In genomic region chr3:171695476-171695875, GRCh38 we compare ENCODE assay signal across 17 cellular contexts.
DNase-seq lines count a peak whose midpoint lies in the region; ATAC-seq and TF ChIP-seq lines count a peak whose summit lies in the region.
"Had no signal": no experiment of that assay in that cellular context is flagged by ENCODE, and none has a peak within 500 bp of the region (broad histone marks: within the 10 kb centered on the region; RNA-seq: fewer than 3 reads in every experiment).

No MANE protein-coding gene starts in this region.

- peak; percentile 13 for DNase-seq in AG08395 (ENCODE audit: low spot score)
- peak; percentile 41 for DNase-seq in choroid plexus epithelial cell (ENCODE audit: low read depth)
- DNase-seq in iris pigment epithelial cell (ENCODE audit: low read depth): peak; percentile 33
- DNase-seq in activated CD8-positive, alpha-beta memory T cell treated with anti-CD3 and anti-CD28 coated beads, Interleukin-2, amount 10 ng/mL, durations not matched to agents 7 days and 5 days: no peak
- no peak for DNase-seq in activated gamma-delta T cell treated with Interleukin-2 at 50 U/mL for 16 hours
- DNase-seq: AML-193, COR-L47, EL, HFFc6, NCI-H1436, NCI-H1930, NCI-H69 had no signal

- H4K20me1 ChIP-seq in BLaER1 treated with 17β-estradiol and CSF1 and Interleukin-3, amounts not matched to agents 10 nM and 100 nM: no peaks in the 10 kb centered on the region

- no peaks in the 10 kb centered on the region for H3K9me3 Mint-ChIP-seq in activated CD8-positive, alpha-beta memory T cell treated with anti-CD3 and anti-CD28 coated beads, Interleukin-2, amount 10 ng/mL, durations not matched to agents 7 days and 5 days (ENCODE audit: low read depth)
- H3K9me3 Mint-ChIP-seq: HFFc6 had no signal

- peaks cover 2% of the 10 kb centered on the region for H3K36me3 Mint-ChIP-seq in activated CD8-positive, alpha-beta memory T cell treated with anti-CD3 and anti-CD28 coated beads, Interleukin-2, amount 10 ng/mL, durations not matched to agents 7 days and 5 days

- H3K9me3 ChIP-seq in BLaER1 treated with 17β-estradiol and CSF1 and Interleukin-3, amounts not matched to agents 10 nM and 100 nM (replicated peaks in 1 of 11): no peaks in the 10 kb centered on the region
- H3K9me3 ChIP-seq: SJSA1 had no signal

- no peak overlapping the region for H3K27ac Mint-ChIP-seq in activated CD8-positive, alpha-beta memory T cell treated with anti-CD3 and anti-CD28 coated beads, Interleukin-2, amount 10 ng/mL, durations not matched to agents 7 days and 5 days
- H3K27ac Mint-ChIP-seq: HFFc6 had no signal

- no peak overlapping the region for H3K4me3 ChIP-seq in BLaER1 treated with 17β-estradiol and CSF1 and Interleukin-3, amounts not matched to agents 10 nM and 100 nM
- H3K4me3 ChIP-seq in choroid plexus epithelial cell (ENCODE audit: low read depth, low read length): no peak overlapping the region
- H3K4me3 ChIP-seq: SJSA1 had no signal

- peak overlapping the region in 9 of 11 experiments; percentile 10 to 50 (median 39); a peak in 14 of 22 replicates for H3K4me2 ChIP-seq in BLaER1 treated with 17β-estradiol and CSF1 and Interleukin-3, amounts not matched to agents 10 nM and 100 nM

- no peak overlapping the region for H3K4me3 Mint-ChIP-seq in activated CD8-positive, alpha-beta memory T cell treated with anti-CD3 and anti-CD28 coated beads, Interleukin-2, amount 10 ng/mL, durations not matched to agents 7 days and 5 days
- H3K4me3 Mint-ChIP-seq: HFFc6 had no signal

- peaks cover 0 to 26% (median 0%) of the 10 kb centered on the region in 11 experiments; a peak in 4 of 22 replicates for H3K36me3 ChIP-seq in BLaER1 treated with 17β-estradiol and CSF1 and Interleukin-3, amounts not matched to agents 10 nM and 100 nM
- H3K36me3 ChIP-seq: SJSA1 had no signal

- TF ChIP-seq CTCF in choroid plexus epithelial cell (conservative IDR thresholded peaks at IDR 0.05; ENCODE audit: low read depth, low read length): no peak

- H3K27ac ChIP-seq in BLaER1 treated with 17β-estradiol and CSF1 and Interleukin-3, amounts not matched to agents 10 nM and 100 nM: peak overlapping the region in 1 of 11 experiments; percentile 30; a peak in 1 of 22 replicates
- H3K27ac ChIP-seq: SJSA1 had no signal

- peaks cover 33% of the 10 kb centered on the region for H3K27me3 Mint-ChIP-seq in activated CD8-positive, alpha-beta memory T cell treated with anti-CD3 and anti-CD28 coated beads, Interleukin-2, amount 10 ng/mL, durations not matched to agents 7 days and 5 days

- peaks cover 10 to 51% (median 20%) of the 10 kb centered on the region in 10 experiments for H3K4me1 ChIP-seq in BLaER1 treated with 17β-estradiol and CSF1 and Interleukin-3, amounts not matched to agents 10 nM and 100 nM
- H3K4me1 ChIP-seq: SJSA1 had no signal

- CTCF ChIA-PET in activated CD8-positive, alpha-beta memory T cell treated with anti-CD3 and anti-CD28 coated beads, Interleukin-2, amount 10 ng/mL, durations not matched to agents 7 days and 5 days (lab: Charles Lee): no interaction called here

- H3K4me1 Mint-ChIP-seq in activated CD8-positive, alpha-beta memory T cell treated with anti-CD3 and anti-CD28 coated beads, Interleukin-2, amount 10 ng/mL, durations not matched to agents 7 days and 5 days: peaks cover 6% of the 10 kb centered on the region

- H3K27me3 ChIP-seq in BLaER1 treated with 17β-estradiol and CSF1 and Interleukin-3, amounts not matched to agents 10 nM and 100 nM: no peaks in the 10 kb centered on the region
- H3K27me3 ChIP-seq: SJSA1 had no signal

- no peak for TF ChIP-seq POLR2A in GM18505 (IDR thresholded peaks at IDR 0.05; ENCODE audit: borderline replicate concordance, extremely low read depth, insufficient read depth, insufficient read length)

- no peak for ATAC-seq in activated CD8-positive, alpha-beta memory T cell treated with anti-CD3 and anti-CD28 coated beads, Interleukin-2, amount 10 ng/mL, durations not matched to agents 7 days and 5 days
- ATAC-seq in HG03565 (IDR thresholded peaks at IDR 0.05; ENCODE audit: unreplicated experiment) (no peak), GM18505 (IDR thresholded peaks at IDR 0.05; ENCODE audit: unreplicated experiment) (no peak)
- ATAC-seq: Panc1 had no signal

- H3K9ac ChIP-seq in BLaER1 treated with 17β-estradiol and CSF1 and Interleukin-3, amounts not matched to agents 10 nM and 100 nM: no peak overlapping the region

Comparison
In these comparisons a context has a peak if more than half of its experiments do, and no peak if none do; other contexts are left out.
1. DNase-seq: peak in AG08395 (single experiment), choroid plexus epithelial cell (single experiment) and iris pigment epithelial cell (single experiment); none in activated CD8-positive, alpha-beta memory T cell treated with anti-CD3 and anti-CD28 coated beads, Interleukin-2, amount 10 ng/mL, durations not matched to agents 7 days and 5 days (single experiment) and activated gamma-delta T cell treated with Interleukin-2 at 50 U/mL for 16 hours (single experiment).